In genomic region chr15:85312486-85312885, GRCh38 we compare ENCODE assay signal across 8 cellular contexts.
DNase-seq lines count a peak whose midpoint lies in the region; ATAC-seq and TF ChIP-seq lines count a peak whose summit lies in the region.

No MANE protein-coding gene starts in this region.

- CTCF ChIA-PET in OCI-LY7 (lab: Charles Lee; ENCODE audit: unreplicated experiment) = interaction anchor here (1.4 kb wide), 1 partner anchor 101 kb away, joined by 4 read pairs; no protein-coding TSS in a partner anchor

- H3K9me2 ChIP-seq in OCI-LY7 (ENCODE audit: insufficient read depth, low read length) = no peaks in the 10 kb centered on the region

- intact Hi-C loops in OCI-LY7 (cut with micrococcal nuclease; ENCODE audit: unreplicated experiment) = no loop called here

- no peaks in the 10 kb centered on the region for H3K79me2 ChIP-seq in OCI-LY7 (ENCODE audit: insufficient read depth, low read depth, low read length)

- POLR2A ChIA-PET in OCI-LY7 (lab: Charles Lee) = interaction anchor here (0.8 to 1.8 kb wide), 4 partner anchors 9 to 179 kb away, joined by 3 to 9 read pairs (median 3); no protein-coding TSS in a partner anchor

- ATAC-seq in GM19455 (IDR thresholded peaks at IDR 0.05; ENCODE audit: unreplicated experiment) (peak; percentile 88), HG03280 (IDR thresholded peaks at IDR 0.05; ENCODE audit: unreplicated experiment) (peak; percentile 94), esophagus mucosa (peak; percentile 14)

- H3K27ac ChIP-seq in OCI-LY7 (ENCODE audit: low read depth, low read length, poor library complexity, severe bottlenecking) = no peak overlapping the region

- no peaks in the 10 kb centered on the region for H4K20me1 ChIP-seq in OCI-LY7 (ENCODE audit: insufficient read depth, low read length)

- H3K9me3 ChIP-seq in OCI-LY7 (ENCODE audit: low read length) = no peaks in the 10 kb centered on the region

- H3K4me3 ChIP-seq in OCI-LY7 (ENCODE audit: low read depth, low read length, poor library complexity, severe bottlenecking) = no peak overlapping the region

- H2AFZ ChIP-seq in OCI-LY7 (ENCODE audit: low read length) = no peak overlapping the region

- no peak overlapping the region for H3K4me2 ChIP-seq in OCI-LY7 (ENCODE audit: low read length)

- H3K4me1 ChIP-seq in OCI-LY7 (ENCODE audit: insufficient read depth, low read length, poor library complexity, severe bottlenecking) = peaks cover 10% of the 10 kb centered on the region

- no TSS peak for BruUV-seq in OCI-LY7 (replicated peaks; lab: Mats Ljungman, UMichigan)

- DNase-seq in EL = peak; percentile 49
- DNase-seq in OCI-LY7 (ENCODE audit: low spot score) = no peak
- no peak for DNase-seq in NCI-H187 (lab: John Stamatoyannopoulos, UW)
- no peak for DNase-seq in NCI-H510A (lab: John Stamatoyannopoulos, UW)
- DNase-seq in NCI-H2227 treated with DMSO at 0.1 percent for 48 hours (lab: John Stamatoyannopoulos, UW) = no peak

- no peak for TF ChIP-seq CTCF in OCI-LY7 (conservative IDR thresholded peaks at IDR 0.05; ENCODE audit: low read length)

- peaks cover 7% of the 10 kb centered on the region; the same call in 1 of the 2 replicates for H3K36me3 ChIP-seq in OCI-LY7 (ENCODE audit: insufficient read depth, low read length)

Comparison
In these comparisons a context has a peak if more than half of its experiments do, and no peak if none do; other contexts are left out.
1. ATAC-seq: peak in every context shown above with its lines; median percentile 94 in HG03280; 88 in GM19455; 14 in esophagus mucosa.